In the genomic region with DNA sequence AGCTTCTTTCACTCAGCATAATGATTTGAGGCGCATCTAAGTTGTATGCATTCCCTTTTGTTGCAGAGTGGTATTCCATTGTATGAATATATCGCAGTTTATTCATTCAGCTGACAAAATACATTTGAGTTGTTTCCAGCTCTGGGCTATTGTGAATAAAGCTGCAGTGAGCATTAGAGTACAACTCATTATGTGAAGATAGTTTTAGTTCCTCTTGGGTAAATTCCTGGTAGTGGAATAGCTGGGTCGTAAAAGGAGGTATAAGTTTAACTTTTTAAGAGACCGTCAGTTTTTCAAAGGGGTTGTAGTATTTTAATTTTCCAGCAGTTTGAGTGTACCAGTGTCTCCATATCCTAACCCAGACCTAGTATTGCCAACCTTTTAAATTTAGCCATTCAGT, we compare ENCODE assay signal across 23 cellular contexts. TPM values are rescaled to one million over a fixed set of nuclear protein-coding genes. Genes with fewer than 3 reads are reported as not detected.
DNase-seq lines count a peak whose midpoint lies in the region; ATAC-seq, FAIRE-seq and TF ChIP-seq lines count a peak whose summit lies in the region.
"Had no signal": no experiment of that assay in that cellular context is flagged by ENCODE, and none has a peak within 500 bp of the region (broad histone marks: within the 10 kb centered on the region; RNA-seq: fewer than 3 reads in every experiment).

No MANE protein-coding gene starts in this region.

- DNase-seq in PC-3, result no peak
- peak; percentile 32 for DNase-seq in foreskin melanocyte
- DNase-seq in renal cortical epithelial cell (ENCODE audit: low read depth), result peak; percentile 78
- no peak for DNase-seq in D721Med (ENCODE audit: insufficient read length, low spot score)
- no peak for DNase-seq in breast epithelium (ENCODE audit: low spot score in 2 of 2)
- DNase-seq: activated B cell treated with CpG ODN at 0.5 μM for 24 hours; activated CD8-positive, alpha-beta memory T cell treated with anti-CD3 and anti-CD28 coated beads, Interleukin-2, amount 10 ng/mL, durations not matched to agents 7 days and 5 days; activated naive CD8-positive, alpha-beta T cell treated with anti-CD3 and anti-CD28 coated beads, Interleukin-2, amount 50 U/mL, for 24 hours; activated T-cell treated with anti-CD3 and anti-CD28 coated beads, Interleukin-2, amount 50 U/mL, for 48 hours; dermis blood vessel endothelial cell; gastrocnemius medialis; GOT3; mammary epithelial cell; NCI-H446 treated with DMSO at 0.1 percent for 48 hours; NCI-H774; stimulated activated naive CD4-positive, alpha-beta T cell treated with Interleukin-2 at 50 U/mL for 16 hours; T1000 had no signal

- POLR2A ChIA-PET in PC-3 (lab: Charles Lee; ENCODE audit: unreplicated experiment), result no interaction called here

- no peak overlapping the region for H2AFZ ChIP-seq in ACC112 (ENCODE audit: low read length, unreplicated experiment)
- no peak overlapping the region for H2AFZ ChIP-seq in PC-3 (ENCODE audit: low read length)

- H4K20me1 ChIP-seq in PC-3 (ENCODE audit: low read length), result no peaks in the 10 kb centered on the region
- H4K20me1 ChIP-seq: BLaER1 had no signal

- TF ChIP-seq CTCF in PC-3 (conservative IDR thresholded peaks at IDR 0.05; ENCODE audit: low read depth, low read length) (no peak), D721Med (IDR thresholded peaks at IDR 0.05; ENCODE audit: insufficient read depth, missing control alignments) (no peak), breast epithelium (IDR thresholded peaks at IDR 0.05) (no peak)

- no peak for TF ChIP-seq POLR2A in breast epithelium (IDR thresholded peaks at IDR 0.05)

- no peaks in the 10 kb centered on the region for H3K79me2 ChIP-seq in ACC112 (ENCODE audit: control insufficient read depth, insufficient read depth, low read length, unreplicated experiment)
- no peaks in the 10 kb centered on the region for H3K79me2 ChIP-seq in PC-3 (ENCODE audit: low read length)

- CTCF ChIA-PET in PC-3 (lab: Charles Lee), result interaction anchor here (0.6 to 0.7 kb wide), 2 partner anchors 234 to 267 kb away, joined by 4 to 5 read pairs; no protein-coding TSS in a partner anchor

- ATAC-seq in PC-3, result no peak
- no peak for ATAC-seq in GM21786 (IDR thresholded peaks at IDR 0.05; ENCODE audit: unreplicated experiment)
- ATAC-seq: activated CD8-positive, alpha-beta memory T cell treated with anti-CD3 and anti-CD28 coated beads, Interleukin-2, amount 10 ng/mL, durations not matched to agents 7 days and 5 days; activated naive CD8-positive, alpha-beta T cell treated with anti-CD3 and anti-CD28 coated beads, Interleukin-2, amount 50 U/mL, for 24 hours had no signal

- H3K4me2 ChIP-seq in PC-3 (ENCODE audit: low read length), result peak overlapping the region; percentile 34; the same call in 1 of the 2 replicates
- H3K4me2 ChIP-seq: BLaER1 had no signal

- H3K4me3 ChIP-seq in ACC112 (ENCODE audit: low read depth, low read length) (peak overlapping the region; percentile 14), PC-3 (ENCODE audit: low read length) (no peak overlapping the region), breast epithelium (no peak overlapping the region)
- H3K4me3 ChIP-seq: BLaER1, gastrocnemius medialis, right atrium auricular region had no signal

- no peak for FAIRE-seq in D721Med (lab: Jason Lieb, UNC)
- FAIRE-seq: astrocyte, small intestine had no signal

- H3F3A ChIP-seq in PC-3 (ENCODE audit: low read length, unreplicated experiment), result no peaks in the 10 kb centered on the region

- H3K36me3 ChIP-seq in ACC112 (ENCODE audit: insufficient read depth, low read length) (no peaks in the 10 kb centered on the region), PC-3 (ENCODE audit: low read depth, low read length) (no peaks in the 10 kb centered on the region), breast epithelium (no peaks in the 10 kb centered on the region)
- H3K36me3 ChIP-seq: BLaER1, gastrocnemius medialis had no signal

- no peaks in the 10 kb centered on the region for H3K9me2 ChIP-seq in PC-3 (replicated peaks; ENCODE audit: low read length)

- H3K9me3 ChIP-seq in PC-3 (ENCODE audit: low read length) (no peaks in the 10 kb centered on the region), breast epithelium (no peaks in the 10 kb centered on the region)
- H3K9me3 ChIP-seq: BLaER1, gastrocnemius medialis, right atrium auricular region had no signal

- no peak overlapping the region for H3K9ac ChIP-seq in PC-3 (ENCODE audit: low read length)
- H3K9ac ChIP-seq: BLaER1 had no signal

- H3K27me3 ChIP-seq in ACC112 (ENCODE audit: insufficient read depth, low read length) (no peaks in the 10 kb centered on the region), PC-3 (ENCODE audit: low read length) (no peaks in the 10 kb centered on the region), breast epithelium (no peaks in the 10 kb centered on the region)
- H3K27me3 ChIP-seq: BLaER1, gastrocnemius medialis, right atrium auricular region had no signal

- no peak overlapping the region for H3K27ac ChIP-seq in ACC112 (ENCODE audit: low read depth, low read length)
- H3K27ac ChIP-seq in PC-3 (ENCODE audit: low read length), result no peak overlapping the region
- no peak overlapping the region for H3K27ac ChIP-seq in breast epithelium
- H3K27ac ChIP-seq: BLaER1, gastrocnemius medialis had no signal

- BruUV-seq in PC-3 (replicated peaks; lab: Mats Ljungman, UMichigan), result no TSS peak

- H3K4me1 ChIP-seq in ACC112 (ENCODE audit: control insufficient read depth, insufficient read depth, low read length, unreplicated experiment) (peaks cover 12% of the 10 kb centered on the region), PC-3 (ENCODE audit: insufficient read depth, low read length) (no peaks in the 10 kb centered on the region), breast epithelium (no peaks in the 10 kb centered on the region)
- H3K4me1 ChIP-seq: BLaER1, gastrocnemius medialis had no signal

- intact Hi-C loops in PC-3 (cut with micrococcal nuclease), result loop anchor here (5.0 kb wide), 1 partner anchor 404 kb away; no protein-coding TSS in a partner anchor
- intact Hi-C loops in breast epithelium (cut with DNase I; ENCODE audit: low total_unique reads), result no loop called here

RNA-seq across cellular contexts. Expression of gene POLR2M, which starts 38.4 kb away (rescaled TPM):
- total RNA-seq in PC-3 (2014; rRNA removed), result 487 and 769 TPM in 2 replicates
- 35.8 and 125 TPM in 2 replicates for total RNA-seq in renal cortical epithelial cell
- total RNA-seq in breast epithelium, result 100 to 1,000 TPM in 2 of 3 donors, 10 to 100 TPM in 1; 63.5 to 194 (median 126) TPM

Comparison
In these comparisons a context has a peak if more than half of its experiments do, and no peak if none do; other contexts are left out.
1. DNase-seq: peak in foreskin melanocyte (single experiment) and renal cortical epithelial cell (single experiment); none in PC-3 (single experiment), D721Med (single experiment) and breast epithelium (0 of 2).